In the genomic region with DNA sequence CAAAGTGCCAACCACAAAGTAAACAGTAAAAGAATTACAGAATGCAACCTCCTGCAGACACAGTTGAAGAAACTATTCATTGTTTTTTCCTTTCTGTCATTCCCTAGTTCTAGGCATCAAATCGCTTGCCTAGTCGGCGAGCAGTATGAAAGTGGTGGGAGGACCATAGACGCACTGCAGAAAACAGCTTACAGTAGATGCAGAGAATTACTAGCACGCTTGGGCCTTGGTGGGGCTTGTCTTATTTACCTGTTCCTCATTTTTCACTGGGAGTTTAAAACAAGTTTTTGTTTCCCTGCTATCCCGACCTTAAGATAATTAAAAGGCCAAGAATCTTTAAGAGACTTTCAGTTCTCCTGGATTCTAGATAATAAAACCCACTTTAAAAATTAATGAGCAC, we compare ENCODE assay signal across 1 cellular context.
TF ChIP-seq lines count a peak whose summit lies in the region.

No MANE protein-coding gene starts in this region.

TF ChIP-seq in GM23338, 12 proteins besides CTCF, POLR2A, EP300 and RAD21:
- TF ChIP-seq, protein P1, sequence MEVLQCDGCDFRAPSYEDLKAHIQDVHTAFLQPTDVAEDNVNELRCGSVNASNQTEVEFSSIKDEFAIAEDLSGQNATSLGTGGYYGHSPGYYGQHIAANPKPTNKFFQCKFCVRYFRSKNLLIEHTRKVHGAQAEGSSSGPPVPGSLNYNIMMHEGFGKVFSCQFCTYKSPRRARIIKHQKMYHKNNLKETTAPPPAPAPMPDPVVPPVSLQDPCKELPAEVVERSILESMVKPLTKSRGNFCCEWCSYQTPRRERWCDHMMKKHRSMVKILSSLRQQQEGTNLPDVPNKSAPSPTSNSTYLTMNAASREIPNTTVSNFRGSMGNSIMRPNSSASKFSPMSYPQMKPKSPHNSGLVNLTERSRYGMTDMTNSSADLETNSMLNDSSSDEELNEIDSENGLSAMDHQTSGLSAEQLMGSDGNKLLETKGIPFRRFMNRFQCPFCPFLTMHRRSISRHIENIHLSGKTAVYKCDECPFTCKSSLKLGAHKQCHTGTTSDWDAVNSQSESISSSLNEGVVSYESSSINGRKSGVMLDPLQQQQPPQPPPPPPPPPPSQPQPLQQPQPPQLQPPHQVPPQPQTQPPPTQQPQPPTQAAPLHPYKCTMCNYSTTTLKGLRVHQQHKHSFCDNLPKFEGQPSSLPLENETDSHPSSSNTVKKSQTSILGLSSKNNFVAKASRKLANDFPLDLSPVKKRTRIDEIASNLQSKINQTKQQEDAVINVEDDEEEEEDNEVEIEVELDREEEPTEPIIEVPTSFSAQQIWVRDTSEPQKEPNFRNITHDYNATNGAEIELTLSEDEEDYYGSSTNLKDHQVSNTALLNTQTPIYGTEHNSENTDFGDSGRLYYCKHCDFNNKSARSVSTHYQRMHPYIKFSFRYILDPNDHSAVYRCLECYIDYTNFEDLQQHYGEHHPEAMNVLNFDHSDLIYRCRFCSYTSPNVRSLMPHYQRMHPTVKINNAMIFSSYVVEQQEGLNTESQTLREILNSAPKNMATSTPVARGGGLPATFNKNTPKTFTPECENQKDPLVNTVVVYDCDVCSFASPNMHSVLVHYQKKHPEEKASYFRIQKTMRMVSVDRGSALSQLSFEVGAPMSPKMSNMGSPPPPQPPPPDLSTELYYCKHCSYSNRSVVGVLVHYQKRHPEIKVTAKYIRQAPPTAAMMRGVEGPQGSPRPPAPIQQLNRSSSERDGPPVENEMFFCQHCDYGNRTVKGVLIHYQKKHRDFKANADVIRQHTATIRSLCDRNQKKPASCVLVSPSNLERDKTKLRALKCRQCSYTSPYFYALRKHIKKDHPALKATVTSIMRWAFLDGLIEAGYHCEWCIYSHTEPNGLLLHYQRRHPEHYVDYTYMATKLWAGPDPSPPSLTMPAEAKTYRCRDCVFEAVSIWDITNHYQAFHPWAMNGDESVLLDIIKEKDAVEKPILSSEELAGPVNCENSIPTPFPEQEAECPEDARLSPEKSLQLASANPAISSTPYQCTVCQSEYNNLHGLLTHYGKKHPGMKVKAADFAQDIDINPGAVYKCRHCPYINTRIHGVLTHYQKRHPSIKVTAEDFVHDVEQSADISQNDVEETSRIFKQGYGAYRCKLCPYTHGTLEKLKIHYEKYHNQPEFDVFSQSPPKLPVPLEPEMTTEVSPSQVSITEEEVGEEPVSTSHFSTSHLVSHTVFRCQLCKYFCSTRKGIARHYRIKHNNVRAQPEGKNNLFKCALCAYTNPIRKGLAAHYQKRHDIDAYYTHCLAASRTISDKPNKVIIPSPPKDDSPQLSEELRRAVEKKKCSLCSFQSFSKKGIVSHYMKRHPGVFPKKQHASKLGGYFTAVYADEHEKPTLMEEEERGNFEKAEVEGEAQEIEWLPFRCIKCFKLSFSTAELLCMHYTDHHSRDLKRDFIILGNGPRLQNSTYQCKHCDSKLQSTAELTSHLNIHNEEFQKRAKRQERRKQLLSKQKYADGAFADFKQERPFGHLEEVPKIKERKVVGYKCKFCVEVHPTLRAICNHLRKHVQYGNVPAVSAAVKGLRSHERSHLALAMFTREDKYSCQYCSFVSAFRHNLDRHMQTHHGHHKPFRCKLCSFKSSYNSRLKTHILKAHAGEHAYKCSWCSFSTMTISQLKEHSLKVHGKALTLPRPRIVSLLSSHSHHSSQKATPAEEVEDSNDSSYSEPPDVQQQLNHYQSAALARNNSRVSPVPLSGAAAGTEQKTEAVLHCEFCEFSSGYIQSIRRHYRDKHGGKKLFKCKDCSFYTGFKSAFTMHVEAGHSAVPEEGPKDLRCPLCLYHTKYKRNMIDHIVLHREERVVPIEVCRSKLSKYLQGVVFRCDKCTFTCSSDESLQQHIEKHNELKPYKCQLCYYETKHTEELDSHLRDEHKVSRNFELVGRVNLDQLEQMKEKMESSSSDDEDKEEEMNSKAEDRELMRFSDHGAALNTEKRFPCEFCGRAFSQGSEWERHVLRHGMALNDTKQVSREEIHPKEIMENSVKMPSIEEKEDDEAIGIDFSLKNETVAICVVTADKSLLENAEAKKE (CRISPR knock-in tag; IDR thresholded peaks at IDR 0.05), result no peak
- TF ChIP-seq CREB1 (CRISPR knock-in tag; IDR thresholded peaks at IDR 0.05; ENCODE audit: low read depth), result no peak
- no peak for TF ChIP-seq STAT1 (IDR thresholded peaks at IDR 0.05; ENCODE audit: unreplicated experiment)
- no peak for TF ChIP-seq JUNB (IDR thresholded peaks at IDR 0.05; ENCODE audit: unreplicated experiment)
- no peak for TF ChIP-seq EZH2 (IDR thresholded peaks at IDR 0.05; ENCODE audit: low read depth, unreplicated experiment)
- TF ChIP-seq POLR2AphosphoS5 (IDR thresholded peaks at IDR 0.05; ENCODE audit: low read depth), result no peak
- TF ChIP-seq NANOG (IDR thresholded peaks at IDR 0.05; ENCODE audit: borderline replicate concordance), result no peak
